Comparison of ENCODE assay signal across 17 cellular contexts in genomic region chr13:34321986-34322385, GRCh38.
"Had no signal": no experiment of that assay in that cellular context is flagged by ENCODE, and none has a peak within 500 bp of the region (broad histone marks: within the 10 kb centered on the region; RNA-seq: fewer than 3 reads in every experiment).

No MANE protein-coding gene starts in this region.

- H3K4me3 ChIP-seq: K562 had no signal

- ATAC-seq: K562, Panc1 had no signal

- H3K9me3 ChIP-seq: SK-N-SH had no signal

- DNase-seq: Kasumi-1, MM.1S, NCI-H1092 treated with DMSO at 0.1 percent for 48 hours, NCI-H1436, NCI-H187, NCI-H2029, NCI-H2081 treated with DMSO at 0.1 percent for 48 hours, NCI-H2171, NCI-H226, NCI-H510A, NCI-H524 treated with DMSO at 0.1 percent for 48 hours, NCI-H69, NCI-H774, SHP77, SK-N-SH had no signal
